Comparison of ENCODE assay signal across 1 cellular context in the genomic region with DNA sequence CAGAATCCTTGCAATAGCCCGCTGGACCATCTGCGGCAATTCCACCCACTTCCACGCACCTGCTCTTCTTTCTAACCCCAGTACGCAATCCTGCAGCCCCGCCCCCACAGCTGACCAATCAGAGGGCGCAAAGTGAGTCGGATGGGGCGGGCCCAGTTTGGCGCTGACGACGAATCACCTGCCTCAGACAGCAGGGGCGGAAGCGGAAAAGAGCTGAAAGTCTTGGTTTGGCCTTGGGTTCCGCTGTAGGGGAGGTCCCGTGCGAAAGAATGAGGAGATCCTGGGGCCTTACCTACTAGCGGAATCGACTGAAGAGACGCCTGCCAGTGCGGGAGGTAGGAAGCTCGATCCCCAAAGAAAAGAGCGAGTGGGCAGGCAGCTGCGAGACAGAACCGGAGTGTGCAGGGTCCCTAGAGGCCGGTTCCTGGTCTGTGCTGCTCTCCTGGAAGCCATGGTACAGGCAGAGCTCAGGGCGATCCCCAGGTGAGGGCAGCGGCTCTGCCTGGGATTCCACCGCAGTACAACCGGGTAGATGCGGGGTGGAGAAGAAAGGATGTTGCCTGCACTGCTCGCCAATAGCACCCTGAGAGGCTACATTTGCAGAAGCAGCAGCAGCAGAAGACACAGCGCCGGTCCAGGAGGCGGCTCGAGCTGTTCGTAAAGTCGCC.
TF ChIP-seq lines count a peak whose summit lies in the region.

TMEM184C (plus strand) TSS at position 225 of the 668 bp plus-strand sequence. CDS start 560 bp downstream, outside the sequence.

TF ChIP-seq in HepG2, 621 proteins besides CTCF, POLR2A, EP300 and RAD21 (continued from another document and continues in another):
- TF ChIP-seq ZNF687 (CRISPR knock-in tag; IDR thresholded peaks at IDR 0.05) (peak; percentile 78), DMAP1 (CRISPR knock-in tag; IDR thresholded peaks at IDR 0.05) (peak; percentile 46; the same call in 1 of the 2 replicates), THAP8 (CRISPR knock-in tag; IDR thresholded peaks at IDR 0.05; ENCODE audit: borderline replicate concordance) (no peak), TBP (CRISPR knock-in tag; IDR thresholded peaks at IDR 0.05) (no peak), PAX8 (CRISPR knock-in tag; IDR thresholded peaks at IDR 0.05; ENCODE audit: borderline replicate concordance) (peak; percentile 57; the same call in 1 of the 2 replicates), ZNF12 (CRISPR knock-in tag; IDR thresholded peaks at IDR 0.05) (no peak), ZNF597 (CRISPR knock-in tag; IDR thresholded peaks at IDR 0.05) (no peak), ZBTB1 (CRISPR knock-in tag; IDR thresholded peaks at IDR 0.05; ENCODE audit: borderline replicate concordance) (no peak), ZNF552 (CRISPR knock-in tag; IDR thresholded peaks at IDR 0.05; ENCODE audit: borderline replicate concordance) (no peak; the same call in 1 of the 2 replicates), ZNF558 (CRISPR knock-in tag; IDR thresholded peaks at IDR 0.05; ENCODE audit: borderline replicate concordance) (no peak), ZNF749 (CRISPR knock-in tag; IDR thresholded peaks at IDR 0.05; ENCODE audit: borderline replicate concordance) (no peak), KDM5A (IDR thresholded peaks at IDR 0.05; ENCODE audit: borderline replicate concordance, low read length) (peak; percentile 70; the same call in 1 of the 2 replicates), ZNF644 (CRISPR knock-in tag; IDR thresholded peaks at IDR 0.05; ENCODE audit: low read depth) (0 out of 2 replicates have a peak, but pooled peaks have one; percentile 18), HNRNPL (IDR thresholded peaks at IDR 0.05; ENCODE audit: low read depth, low read length) (no peak), ZNF543 (CRISPR knock-in tag; IDR thresholded peaks at IDR 0.05) (peak; percentile 74; the same call in 1 of the 2 replicates), ZNF143 (CRISPR knock-in tag; IDR thresholded peaks at IDR 0.05) (no peak), IKZF5 (CRISPR knock-in tag; IDR thresholded peaks at IDR 0.05) (peak; percentile 31; the same call in 1 of the 2 replicates), SSRP1 (CRISPR knock-in tag; IDR thresholded peaks at IDR 0.05) (no peak), FIP1L1 (IDR thresholded peaks at IDR 0.05; ENCODE audit: borderline replicate concordance, insufficient read depth, low read depth, low read length) (no peak), KAT2B (IDR thresholded peaks at IDR 0.05; ENCODE audit: borderline replicate concordance, low read depth, low read length) (no peak), ZBTB3 (CRISPR knock-in tag; IDR thresholded peaks at IDR 0.05; ENCODE audit: borderline replicate concordance, low read depth) (no peak), ZNF720 (CRISPR knock-in tag; IDR thresholded peaks at IDR 0.05) (no peak), ZSCAN12 (CRISPR knock-in tag; IDR thresholded peaks at IDR 0.05) (no peak), DZIP1 (CRISPR knock-in tag; IDR thresholded peaks at IDR 0.05) (0 out of 2 replicates have a peak, but pooled peaks have one; percentile 40), DNMT3B (CRISPR knock-in tag; conservative IDR thresholded peaks at IDR 0.05) (no peak), HMG20A (CRISPR knock-in tag; IDR thresholded peaks at IDR 0.05; ENCODE audit: borderline replicate concordance) (no peak)
- TF ChIP-seq, protein P1, sequence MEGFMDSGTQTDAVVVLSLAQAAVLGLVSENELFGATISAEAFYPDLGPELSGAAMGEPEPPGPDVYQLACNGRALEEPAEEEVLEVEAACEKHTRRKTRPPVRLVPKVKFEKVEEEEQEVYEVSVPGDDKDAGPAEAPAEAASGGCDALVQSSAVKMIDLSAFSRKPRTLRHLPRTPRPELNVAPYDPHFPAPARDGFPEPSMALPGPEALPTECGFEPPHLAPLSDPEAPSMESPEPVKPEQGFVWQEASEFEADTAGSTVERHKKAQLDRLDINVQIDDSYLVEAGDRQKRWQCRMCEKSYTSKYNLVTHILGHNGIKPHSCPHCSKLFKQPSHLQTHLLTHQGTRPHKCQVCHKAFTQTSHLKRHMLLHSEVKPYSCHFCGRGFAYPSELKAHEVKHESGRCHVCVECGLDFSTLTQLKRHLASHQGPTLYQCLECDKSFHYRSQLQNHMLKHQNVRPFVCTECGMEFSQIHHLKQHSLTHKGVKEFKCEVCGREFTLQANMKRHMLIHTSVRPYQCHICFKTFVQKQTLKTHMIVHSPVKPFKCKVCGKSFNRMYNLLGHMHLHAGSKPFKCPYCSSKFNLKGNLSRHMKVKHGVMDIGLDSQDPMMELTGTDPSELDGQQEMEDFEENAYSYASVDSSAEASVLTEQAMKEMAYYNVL (CRISPR knock-in tag; IDR thresholded peaks at IDR 0.05; ENCODE audit: borderline replicate concordance), result no peak
- TF ChIP-seq, protein P2, sequence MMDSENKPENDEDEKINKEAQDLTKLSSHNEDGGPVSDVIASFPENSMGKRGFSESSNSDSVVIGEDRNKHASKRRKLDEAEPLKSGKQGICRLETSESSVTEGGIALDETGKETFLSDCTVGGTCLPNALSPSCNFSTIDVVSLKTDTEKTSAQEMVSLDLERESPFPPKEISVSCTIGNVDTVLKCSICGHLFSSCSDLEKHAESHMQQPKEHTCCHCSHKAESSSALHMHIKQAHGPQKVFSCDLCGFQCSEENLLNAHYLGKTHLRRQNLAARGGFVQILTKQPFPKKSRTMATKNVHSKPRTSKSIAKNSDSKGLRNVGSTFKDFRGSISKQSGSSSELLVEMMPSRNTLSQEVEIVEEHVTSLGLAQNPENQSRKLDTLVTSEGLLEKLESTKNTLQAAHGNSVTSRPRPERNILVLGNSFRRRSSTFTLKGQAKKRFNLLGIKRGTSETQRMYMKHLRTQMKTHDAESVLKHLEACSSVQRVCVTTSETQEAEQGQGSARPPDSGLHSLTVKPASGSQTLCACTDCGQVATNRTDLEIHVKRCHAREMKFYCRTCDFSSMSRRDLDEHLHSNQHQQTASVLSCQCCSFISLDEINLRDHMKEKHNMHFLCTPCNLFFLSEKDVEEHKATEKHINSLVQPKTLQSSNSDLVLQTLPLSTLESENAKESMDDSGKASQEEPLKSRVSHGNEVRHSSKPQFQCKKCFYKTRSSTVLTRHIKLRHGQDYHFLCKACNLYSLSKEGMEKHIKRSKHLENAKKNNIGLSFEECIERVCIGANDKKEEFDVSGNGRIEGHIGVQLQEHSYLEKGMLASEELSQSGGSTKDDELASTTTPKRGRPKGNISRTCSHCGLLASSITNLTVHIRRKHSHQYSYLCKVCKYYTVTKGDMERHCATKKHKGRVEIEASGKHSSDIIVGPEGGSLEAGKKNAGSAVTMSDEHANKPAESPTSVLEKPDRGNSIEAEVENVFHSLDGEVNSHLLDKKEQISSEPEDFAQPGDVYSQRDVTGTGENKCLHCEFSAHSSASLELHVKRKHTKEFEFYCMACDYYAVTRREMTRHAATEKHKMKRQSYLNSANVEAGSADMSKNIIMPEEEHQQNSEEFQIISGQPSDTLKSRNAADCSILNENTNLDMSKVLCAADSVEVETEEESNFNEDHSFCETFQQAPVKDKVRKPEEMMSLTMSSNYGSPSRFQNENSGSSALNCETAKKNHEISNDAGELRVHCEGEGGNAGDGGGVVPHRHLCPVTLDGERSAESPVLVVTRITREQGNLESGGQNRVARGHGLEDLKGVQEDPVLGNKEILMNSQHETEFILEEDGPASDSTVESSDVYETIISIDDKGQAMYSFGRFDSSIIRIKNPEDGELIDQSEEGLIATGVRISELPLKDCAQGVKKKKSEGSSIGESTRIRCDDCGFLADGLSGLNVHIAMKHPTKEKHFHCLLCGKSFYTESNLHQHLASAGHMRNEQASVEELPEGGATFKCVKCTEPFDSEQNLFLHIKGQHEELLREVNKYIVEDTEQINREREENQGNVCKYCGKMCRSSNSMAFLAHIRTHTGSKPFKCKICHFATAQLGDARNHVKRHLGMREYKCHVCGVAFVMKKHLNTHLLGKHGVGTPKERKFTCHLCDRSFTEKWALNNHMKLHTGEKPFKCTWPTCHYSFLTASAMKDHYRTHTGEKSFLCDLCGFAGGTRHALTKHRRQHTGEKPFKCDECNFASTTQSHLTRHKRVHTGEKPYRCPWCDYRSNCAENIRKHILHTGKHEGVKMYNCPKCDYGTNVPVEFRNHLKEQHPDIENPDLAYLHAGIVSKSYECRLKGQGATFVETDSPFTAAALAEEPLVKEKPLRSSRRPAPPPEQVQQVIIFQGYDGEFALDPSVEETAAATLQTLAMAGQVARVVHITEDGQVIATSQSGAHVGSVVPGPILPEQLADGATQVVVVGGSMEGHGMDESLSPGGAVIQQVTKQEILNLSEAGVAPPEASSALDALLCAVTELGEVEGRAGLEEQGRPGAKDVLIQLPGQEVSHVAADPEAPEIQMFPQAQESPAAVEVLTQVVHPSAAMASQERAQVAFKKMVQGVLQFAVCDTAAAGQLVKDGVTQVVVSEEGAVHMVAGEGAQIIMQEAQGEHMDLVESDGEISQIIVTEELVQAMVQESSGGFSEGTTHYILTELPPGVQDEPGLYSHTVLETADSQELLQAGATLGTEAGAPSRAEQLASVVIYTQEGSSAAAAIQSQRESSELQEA (CRISPR knock-in tag; IDR thresholded peaks at IDR 0.05; ENCODE audit: not compliant biosample characterization), result peak; percentile 63
- TF ChIP-seq, protein P3, sequence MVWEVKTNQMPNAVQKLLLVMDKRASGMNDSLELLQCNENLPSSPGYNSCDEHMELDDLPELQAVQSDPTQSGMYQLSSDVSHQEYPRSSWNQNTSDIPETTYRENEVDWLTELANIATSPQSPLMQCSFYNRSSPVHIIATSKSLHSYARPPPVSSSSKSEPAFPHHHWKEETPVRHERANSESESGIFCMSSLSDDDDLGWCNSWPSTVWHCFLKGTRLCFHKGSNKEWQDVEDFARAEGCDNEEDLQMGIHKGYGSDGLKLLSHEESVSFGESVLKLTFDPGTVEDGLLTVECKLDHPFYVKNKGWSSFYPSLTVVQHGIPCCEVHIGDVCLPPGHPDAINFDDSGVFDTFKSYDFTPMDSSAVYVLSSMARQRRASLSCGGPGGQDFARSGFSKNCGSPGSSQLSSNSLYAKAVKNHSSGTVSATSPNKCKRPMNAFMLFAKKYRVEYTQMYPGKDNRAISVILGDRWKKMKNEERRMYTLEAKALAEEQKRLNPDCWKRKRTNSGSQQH (CRISPR knock-in tag; IDR thresholded peaks at IDR 0.05; ENCODE audit: low read depth), result no peak; the same call in 1 of the 2 replicates
